In genomic region chr9:136257381-136258298, GRCh38 we compare ENCODE assay signal across 28 cellular contexts. TPM values are rescaled to one million over a fixed set of nuclear protein-coding genes. Genes with fewer than 3 reads are reported as not detected.
"Had no signal": no experiment of that assay in that cellular context is flagged by ENCODE, and none has a peak within 500 bp of the region (broad histone marks: within the 10 kb centered on the region; RNA-seq: fewer than 3 reads in every experiment).

No MANE protein-coding gene starts in this region.

- DNase-seq: cortex of kidney; dorsolateral prefrontal cortex; effector CD8-positive, alpha-beta T cell; hippocampal formation; mammary epithelial cell; naive thymus-derived CD4-positive, alpha-beta T cell; nephron progenitor cell; psoas muscle; sigmoid colon; stimulated activated CD4-positive, alpha-beta T cell treated with anti-CD3 and anti-CD28 coated beads, Interleukin-2, amount 100 ng/mL, for 24 hours; stimulated activated CD4-positive, alpha-beta T cell treated with anti-CD3 and anti-CD28 coated beads, Interleukin-4, amount 100 ng/mL, for 4 hours; stimulated activated naive B cell treated with anti-CD40 and anti-IgM and Interleukin-4, amounts not matched to agents 10 μg/mL and 1 μg/mL and 100 μg/mL, for 72 hours; tibial artery; upper lobe of right lung had no signal

- H3K36me3 ChIP-seq: heart left ventricle, neutrophil, sigmoid colon, suprapubic skin, tibial artery, upper lobe of right lung, vagina had no signal

- FAIRE-seq: frontal cortex, islet of Langerhans had no signal

- H3K27me3 ChIP-seq: dorsolateral prefrontal cortex, vagina had no signal

- H3K4me1 ChIP-seq: psoas muscle, sigmoid colon, tibial artery, upper lobe of right lung, vagina had no signal

- H3K9me3 ChIP-seq: heart left ventricle, neutrophil, psoas muscle, sigmoid colon, suprapubic skin, tibial artery, upper lobe of right lung, vagina had no signal

- H3K27ac ChIP-seq: dorsolateral prefrontal cortex, heart left ventricle, neutrophil, psoas muscle, sigmoid colon, skin epidermis, suprapubic skin, tibial artery, upper lobe of right lung, vagina had no signal

- H3K4me3 ChIP-seq: dorsolateral prefrontal cortex, heart left ventricle, psoas muscle, sigmoid colon, skin epidermis, suprapubic skin, tibial artery, upper lobe of right lung, vagina had no signal

RNA-seq across cellular contexts. Expression of gene CCDC187, which starts 46.3 kb away (rescaled TPM):
- total RNA-seq: esophagus mucosa, fibroblast of lung, glomerular endothelial cell, mesenteric fat pad, osteoblast, psoas muscle, sigmoid colon, vagina had no signal
- polyA plus RNA-seq: fibroblast of lung; heart left ventricle; mammary epithelial cell; naive thymus-derived CD4-positive, alpha-beta T cell; psoas muscle had no signal

RNA-seq across cellular contexts. Expression of gene LHX3, which starts 52.7 kb away (rescaled TPM):
- total RNA-seq: fibroblast of lung, frontal cortex, glomerular endothelial cell, heart left ventricle, left lobe of liver, mammary epithelial cell, mesenteric fat pad, mononuclear cell, osteoblast, psoas muscle, sigmoid colon, upper lobe of right lung, vagina had no signal
- polyA plus RNA-seq: fibroblast of lung; heart left ventricle; mammary epithelial cell; naive thymus-derived CD4-positive, alpha-beta T cell; psoas muscle; sigmoid colon had no signal
